In genomic region chr5:8446179-8446578, GRCh38 we compare ENCODE assay signal across 21 cellular contexts.
DNase-seq lines count a peak whose midpoint lies in the region; ATAC-seq and TF ChIP-seq lines count a peak whose summit lies in the region.
"Had no signal": no experiment of that assay in that cellular context is flagged by ENCODE, and none has a peak within 500 bp of the region (broad histone marks: within the 10 kb centered on the region; RNA-seq: fewer than 3 reads in every experiment).

No MANE protein-coding gene starts in this region.

- no peaks in the 10 kb centered on the region for H3K9me3 ChIP-seq in OCI-LY3 (ENCODE audit: insufficient read depth, low read length)
- no peaks in the 10 kb centered on the region for H3K9me3 ChIP-seq in PC-9 (ENCODE audit: insufficient read depth, low read depth)

- CTCF ChIA-PET in PC-9 (lab: Charles Lee) = no interaction called here

- ATAC-seq in GM18502 (IDR thresholded peaks at IDR 0.05; ENCODE audit: poor library complexity, unreplicated experiment) = peak; percentile 80
- ATAC-seq in GM21360 (IDR thresholded peaks at IDR 0.05; ENCODE audit: unreplicated experiment) = peak; percentile 89
- peak; percentile 89 for ATAC-seq in HG02884 (IDR thresholded peaks at IDR 0.05; ENCODE audit: unreplicated experiment)
- ATAC-seq: T-helper 17 cell had no signal

- H3K9me2 ChIP-seq in PC-9 (ENCODE audit: insufficient read depth) = no peaks in the 10 kb centered on the region

- H3K27ac ChIP-seq in OCI-LY3 (ENCODE audit: low read length) (peak overlapping the region; percentile 39; the same call in 1 of the 2 replicates), PC-9 (no peak overlapping the region)
- H3K27ac ChIP-seq: BLaER1 treated with 17β-estradiol and CSF1 and Interleukin-3, amounts not matched to agents 10 nM and 100 nM; HL-60; RWPE1 had no signal

- H4K20me1 ChIP-seq in OCI-LY3 (ENCODE audit: insufficient read depth, low read length) = no peaks in the 10 kb centered on the region
- no peaks in the 10 kb centered on the region for H4K20me1 ChIP-seq in PC-9 (ENCODE audit: insufficient read depth)
- H4K20me1 ChIP-seq: BLaER1 treated with 17β-estradiol and CSF1 and Interleukin-3, amounts not matched to agents 10 nM and 100 nM had no signal

- H3K4me3 ChIP-seq in OCI-LY3 (ENCODE audit: low read length) = no peak overlapping the region
- H3K4me3 ChIP-seq in PC-9 = no peak overlapping the region
- H3K4me3 ChIP-seq: BLaER1 treated with 17β-estradiol and CSF1 and Interleukin-3, amounts not matched to agents 10 nM and 100 nM had no signal

- no peaks in the 10 kb centered on the region for H3F3A ChIP-seq in PC-9 (ENCODE audit: insufficient read depth, low read depth)

- H2AFZ ChIP-seq in OCI-LY3 (ENCODE audit: low read depth, low read length) (no peak overlapping the region), PC-9 (no peak overlapping the region)

- H3K4me1 ChIP-seq in OCI-LY3 (ENCODE audit: low read length) = peaks cover 11% of the 10 kb centered on the region
- H3K4me1 ChIP-seq in PC-9 (replicated peaks; ENCODE audit: insufficient read depth) = no peaks in the 10 kb centered on the region
- H3K4me1 ChIP-seq: BLaER1 treated with 17β-estradiol and CSF1 and Interleukin-3, amounts not matched to agents 10 nM and 100 nM had no signal

- no peak for DNase-seq in GM19238 (ENCODE audit: insufficient read length, low spot score)
- no peak for DNase-seq in PC-9
- DNase-seq in occipital lobe (lab: John Stamatoyannopoulos, UW) = no peak
- DNase-seq in activated gamma-delta T cell treated with Interleukin-2 at 50 U/mL for 16 hours = no peak
- DNase-seq: CD8-positive, alpha-beta memory T cell; DMS79; HFFc6; NCI-H1105 treated with DMSO at 0.1 percent for 48 hours; NCI-H1694 treated with DMSO at 0.1 percent for 48 hours; NCI-H2107; NCI-H2227 treated with DMSO at 0.1 percent for 48 hours; NCI-H524 treated with DMSO at 0.1 percent for 48 hours; OCI-M1; T-helper 17 cell had no signal

- intact Hi-C loops in PC-9 (cut with micrococcal nuclease; ENCODE audit: unreplicated experiment) = no loop called here

- no peak overlapping the region for H3K9ac ChIP-seq in OCI-LY3 (ENCODE audit: low read length)
- H3K9ac ChIP-seq: BLaER1 treated with 17β-estradiol and CSF1 and Interleukin-3, amounts not matched to agents 10 nM and 100 nM had no signal

- H3K27me3 ChIP-seq in OCI-LY3 (ENCODE audit: low read depth, low read length) = no peaks in the 10 kb centered on the region
- H3K27me3 ChIP-seq in PC-9 (ENCODE audit: insufficient read depth, low read depth) = peaks cover 23% of the 10 kb centered on the region; the same call in 1 of the 2 replicates
- H3K27me3 ChIP-seq: BLaER1 treated with 17β-estradiol and CSF1 and Interleukin-3, amounts not matched to agents 10 nM and 100 nM had no signal

- POLR2A ChIA-PET in PC-9 (lab: Charles Lee; ENCODE audit: unreplicated experiment) = no interaction called here

- TF ChIP-seq CTCF in OCI-LY3 (IDR thresholded peaks at IDR 0.05; ENCODE audit: low read depth, low read length) (no peak), PC-9 (conservative IDR thresholded peaks at IDR 0.05) (no peak)

- H3K79me2 ChIP-seq in OCI-LY3 (ENCODE audit: low read length) = no peaks in the 10 kb centered on the region
- H3K79me2 ChIP-seq in PC-9 (ENCODE audit: low read depth) = no peaks in the 10 kb centered on the region

- H3K4me2 ChIP-seq in OCI-LY3 (ENCODE audit: low read length) (peak overlapping the region; percentile 30; the same call in 1 of the 2 replicates), PC-9 (no peak overlapping the region)
- H3K4me2 ChIP-seq: BLaER1 treated with 17β-estradiol and CSF1 and Interleukin-3, amounts not matched to agents 10 nM and 100 nM had no signal

- H3K36me3 ChIP-seq in OCI-LY3 (replicated peaks; ENCODE audit: low read depth, low read length) (no peaks in the 10 kb centered on the region), PC-9 (ENCODE audit: low read depth) (no peaks in the 10 kb centered on the region)
- H3K36me3 ChIP-seq: BLaER1 treated with 17β-estradiol and CSF1 and Interleukin-3, amounts not matched to agents 10 nM and 100 nM had no signal

- no TSS peak for BruUV-seq in PC-9 (replicated peaks; lab: Mats Ljungman, UMichigan)
